ENCODE assay signal across 19 cellular contexts in genomic region chr11:114988644-114989043, GRCh38.
DNase-seq lines count a peak whose midpoint lies in the region; ATAC-seq, FAIRE-seq and TF ChIP-seq lines count a peak whose summit lies in the region.
"Had no signal": no experiment of that assay in that cellular context is flagged by ENCODE, and none has a peak within 500 bp of the region (broad histone marks: within the 10 kb centered on the region; RNA-seq: fewer than 3 reads in every experiment).

No MANE protein-coding gene starts in this region.

- H3F3A ChIP-seq in GM23338 (replicated peaks; ENCODE audit: low read depth): no peaks in the 10 kb centered on the region

- H3K4me2 ChIP-seq in GM23338: no peak overlapping the region
- no peak overlapping the region for H3K4me2 ChIP-seq in H1 (ENCODE audit: insufficient read depth in 1 of 2, low read depth in 2 of 2, low read length in 2 of 2)
- no peak overlapping the region for H3K4me2 ChIP-seq in neuronal stem cell (ENCODE audit: insufficient read depth, low read length, poor library complexity, severe bottlenecking)

- DNase-seq in GM23338 (ENCODE audit: low spot score) (no peak), H1 (ENCODE audit: low read depth in 1 of 2, low spot score in 2 of 2) (no peak), left kidney (ENCODE audit: low read depth, low spot score) (peak; percentile 21), neuronal stem cell (ENCODE audit: low spot score) (no peak), NCI-H2029 (lab: John Stamatoyannopoulos, UW) (no peak), GF-D8 (lab: John Stamatoyannopoulos, UW) (no peak), GM12891 (ENCODE audit: insufficient read length, low spot score) (no peak)
- DNase-seq: Caco-2; CD4-positive, CD25-positive, alpha-beta regulatory T cell; CD8-positive, alpha-beta T cell; DMS153; DND-41; GOT3; H7; HCEC 1CT had no signal

- H3K27ac Mint-ChIP-seq in GM23338: no peak overlapping the region
- H3K27ac Mint-ChIP-seq: CD4-positive, CD25-positive, alpha-beta regulatory T cell; CD8-positive, alpha-beta T cell had no signal

- H3K23ac ChIP-seq in H1 (ENCODE audit: insufficient read length): no peak overlapping the region
- H3K23ac ChIP-seq in neuronal stem cell (ENCODE audit: low read depth, low read length, poor library complexity): no peak overlapping the region

- WGBS in H1 (ENCODE audit: extremely low coverage in 1 of 2, insufficient coverage in 1 of 2, insufficient read length in 1 of 2, insufficient replicate concordance in 2 of 2, low coverage in 1 of 2, low lambda C conversion rate in 2 of 2, missing lambda C conversion rate in 1 of 2), 2 experiments: 83% methylated on average over 14 of the region's 14 CpGs; no CpG with 5 or more reads in 1 of the 2 experiments
- no CpG with 5 or more reads among the region's 14 CpGs for WGBS in neuronal stem cell (ENCODE audit: extremely low coverage in 2 of 2, insufficient read length in 2 of 2, insufficient replicate concordance in 1 of 2), 2 donors

- no peak overlapping the region for H2BK20ac ChIP-seq in H1 (ENCODE audit: low read length)

- H2BK120ac ChIP-seq in H1 (replicated peaks; ENCODE audit: low read depth, low read length): no peak overlapping the region
- H2BK120ac ChIP-seq in neuronal stem cell (ENCODE audit: low read depth, low read length): no peak overlapping the region

- TF ChIP-seq CTCF in GM23338 (conservative IDR thresholded peaks at IDR 0.05; ENCODE audit: low read depth in 2 of 2): no peak
- TF ChIP-seq CTCF in H1 (IDR thresholded peaks at IDR 0.05; ENCODE audit: control extremely low read depth in 1 of 3, insufficient read depth in 1 of 3, low read depth in 1 of 3, low read length in 3 of 3): no peak

- no peak overlapping the region for H4K91ac ChIP-seq in H1 (replicated peaks; ENCODE audit: insufficient read length, low read length)
- H4K91ac ChIP-seq in neuronal stem cell (ENCODE audit: low read depth, low read length, poor library complexity): no peak overlapping the region

- H4K5ac ChIP-seq in H1 (ENCODE audit: insufficient read length, low read depth, low read length): no peak overlapping the region

- H3K23me2 ChIP-seq in H1 (ENCODE audit: low read depth, low read length): no peaks in the 10 kb centered on the region

- H3K79me2 ChIP-seq in GM23338 (replicated peaks; ENCODE audit: insufficient read depth) (no peaks in the 10 kb centered on the region), H1 (ENCODE audit: control insufficient read depth in 1 of 2, insufficient read depth in 2 of 2, low read length in 2 of 2) (no peaks in the 10 kb centered on the region)

- H3K9me2 ChIP-seq in GM23338 (ENCODE audit: insufficient read depth): peaks cover 8% of the 10 kb centered on the region; the same call in 1 of the 2 replicates

- H3K79me1 ChIP-seq in H1 (ENCODE audit: low read depth, low read length): no peaks in the 10 kb centered on the region
- no peaks in the 10 kb centered on the region for H3K79me1 ChIP-seq in neuronal stem cell (ENCODE audit: low read depth, low read length)

- H3K27me3 ChIP-seq in GM23338 (ENCODE audit: insufficient read depth) (no peaks in the 10 kb centered on the region), H1 (replicated peaks in 1 of 4; ENCODE audit: control insufficient read depth in 3 of 4, extremely low read depth in 1 of 4, insufficient read depth in 3 of 4, low read length in 3 of 4) (no peaks in the 10 kb centered on the region; a peak in 1 of 7 replicates), neuronal stem cell (ENCODE audit: control insufficient read depth in 3 of 3, insufficient read depth in 3 of 3, low read depth in 1 of 3, low read length in 3 of 3) (peaks cover 0 to 7% (median 0%) of the 10 kb centered on the region in 3 experiments)

- H3K14ac ChIP-seq in H1 (ENCODE audit: insufficient read length) (no peak overlapping the region), neuronal stem cell (ENCODE audit: low read length) (no peak overlapping the region)

- H3K36me3 ChIP-seq in GM23338 (ENCODE audit: insufficient read depth): no peaks in the 10 kb centered on the region
- H3K36me3 ChIP-seq in H1 (ENCODE audit: control insufficient read depth in 2 of 4, insufficient read depth in 4 of 4, low read length in 3 of 4): no peaks in the 10 kb centered on the region
- no peaks in the 10 kb centered on the region for H3K36me3 ChIP-seq in neuronal stem cell (replicated peaks in 1 of 2; ENCODE audit: control insufficient read depth in 2 of 2, insufficient read depth in 2 of 2, low read length in 2 of 2)

- H2AFZ ChIP-seq in GM23338: peak overlapping the region; percentile 38; the same call in 1 of the 2 replicates
- 0 out of 2 replicates have a peak overlapping the region, but pooled peaks have one; percentile 52 for H2AFZ ChIP-seq in H1 (ENCODE audit: low read length)
- no peak overlapping the region for H2AFZ ChIP-seq in neuronal stem cell (ENCODE audit: low read length)

- POLR2A ChIA-PET in H1 (lab: Charles Lee; ENCODE audit: partially characterized antibody): no interaction called here

- FAIRE-seq in H1 (lab: Jason Lieb, UNC) (no peak), GM12891 (lab: Jason Lieb, UNC) (no peak)
- FAIRE-seq: G401.6, GM12878, GM18507 had no signal

- peaks cover 7% of the 10 kb centered on the region; the same call in 1 of the 3 replicates for H3K4me1 Mint-ChIP-seq in GM23338

- no peaks in the 10 kb centered on the region for H3K9me3 Mint-ChIP-seq in GM23338
- H3K9me3 Mint-ChIP-seq: CD8-positive, alpha-beta T cell had no signal

- H3K4ac ChIP-seq in H1 (replicated peaks; ENCODE audit: insufficient read length, low read depth, low read length) (no peak overlapping the region), neuronal stem cell (ENCODE audit: low read length) (no peak overlapping the region)

- H3K9me3 ChIP-seq in H1 (ENCODE audit: insufficient read depth in 2 of 2, low read depth in 1 of 2, low read length in 1 of 2): no peaks in the 10 kb centered on the region
- H3K9me3 ChIP-seq in neuronal stem cell (replicated peaks in 1 of 2; ENCODE audit: control insufficient read depth in 2 of 2, insufficient read depth in 1 of 2, low read depth in 1 of 2, low read length in 2 of 2): no peaks in the 10 kb centered on the region
- H3K9me3 ChIP-seq: Caco-2 had no signal

- TF ChIP-seq POLR2A in H1 (IDR thresholded peaks at IDR 0.05; ENCODE audit: control extremely low read depth in 1 of 2, low read depth in 2 of 2, low read length in 2 of 2): no peak
- TF ChIP-seq POLR2A in GM12891 (IDR thresholded peaks at IDR 0.05; ENCODE audit: low read depth, low read length): no peak

- H2BK12ac ChIP-seq in H1 (ENCODE audit: low read depth, low read length) (no peak overlapping the region), neuronal stem cell (ENCODE audit: low read length) (no peak overlapping the region)

- H3K9ac ChIP-seq in H1 (replicated peaks in 1 of 4; ENCODE audit: extremely low read depth in 1 of 4, low read depth in 3 of 4, low read length in 3 of 4) (no peak overlapping the region), neuronal stem cell (ENCODE audit: low read depth, low read length, poor library complexity) (no peak overlapping the region)

- no peak overlapping the region for H4K8ac ChIP-seq in H1 (ENCODE audit: extremely low read depth, insufficient read depth, low read length)
- H4K8ac ChIP-seq in neuronal stem cell (ENCODE audit: low read depth, low read length): no peak overlapping the region

- H3K18ac ChIP-seq in H1 (ENCODE audit: extremely low read depth, low read length) (no peak overlapping the region; the same call in 1 of the 2 replicates), neuronal stem cell (ENCODE audit: low read length) (peak overlapping the region; percentile 15)

- no peaks in the 10 kb centered on the region for H3K4me1 ChIP-seq in GM23338 (ENCODE audit: insufficient read depth)
- H3K4me1 ChIP-seq in H1 (replicated peaks in 1 of 4; ENCODE audit: control insufficient read depth in 3 of 4, insufficient read depth in 4 of 4, low read length in 3 of 4): no peaks in the 10 kb centered on the region
- H3K4me1 ChIP-seq in neuronal stem cell (ENCODE audit: control insufficient read depth in 2 of 2, insufficient read depth in 1 of 2, low read depth in 1 of 2, low read length in 2 of 2): peaks cover 0 to 5% of the 10 kb centered on the region in 2 donors
- H3K4me1 ChIP-seq: Caco-2 had no signal

- no peak overlapping the region for H3K56ac ChIP-seq in H1 (replicated peaks; ENCODE audit: insufficient read length, low read depth, low read length)

- H2BK15ac ChIP-seq in H1 (ENCODE audit: low read length) (no peak overlapping the region), neuronal stem cell (ENCODE audit: low read length) (no peak overlapping the region)

- no peak overlapping the region for H3K4me3 Mint-ChIP-seq in GM23338
- H3K4me3 Mint-ChIP-seq: CD4-positive, CD25-positive, alpha-beta regulatory T cell; CD8-positive, alpha-beta T cell had no signal

- no peaks in the 10 kb centered on the region for H3K36me3 Mint-ChIP-seq in GM23338 (ENCODE audit: low read depth)
- H3K36me3 Mint-ChIP-seq: CD4-positive, CD25-positive, alpha-beta regulatory T cell; CD8-positive, alpha-beta T cell had no signal

- CTCF ChIA-PET in H1 (lab: Charles Lee; ENCODE audit: partially characterized antibody): interaction anchor here (1.0 to 2.5 kb wide), 2 partner anchors 11 to 214 kb away, joined by 3 to 6 read pairs; no protein-coding TSS in a partner anchor

- no peak overlapping the region for H2BK5ac ChIP-seq in H1 (ENCODE audit: low read depth, low read length)
- H2BK5ac ChIP-seq in neuronal stem cell (ENCODE audit: low read length): no peak overlapping the region

- no peaks in the 10 kb centered on the region for H4K20me1 ChIP-seq in GM23338 (replicated peaks; ENCODE audit: insufficient read depth)
- H4K20me1 ChIP-seq in H1 (replicated peaks in 1 of 2; ENCODE audit: control insufficient read depth in 1 of 2, insufficient read depth in 2 of 2, low read length in 2 of 2): no peaks in the 10 kb centered on the region

- no peak for ATAC-seq in GM23338
- ATAC-seq: CD8-positive, alpha-beta T cell; GM12878 had no signal

- peaks cover 2% of the 10 kb centered on the region for H3K27me3 Mint-ChIP-seq in GM23338 (ENCODE audit: insufficient read depth, low read depth, poor library complexity)
- H3K27me3 Mint-ChIP-seq: CD4-positive, CD25-positive, alpha-beta regulatory T cell had no signal

- TF ChIP-seq EP300 in H1 (IDR thresholded peaks at IDR 0.05; ENCODE audit: borderline replicate concordance in 1 of 2, low read depth in 2 of 2, low read length in 2 of 2): no peak

- H2AK5ac ChIP-seq in H1 (ENCODE audit: low read depth, low read length): no peak overlapping the region
- H2AK5ac ChIP-seq in neuronal stem cell (ENCODE audit: low read depth, low read length): no peak overlapping the region

- H3K4me3 ChIP-seq in GM23338 (no peak overlapping the region), H1 (ENCODE audit: extremely low read depth in 1 of 4, insufficient read depth in 2 of 4, low read depth in 3 of 4, low read length in 4 of 4) (no peak overlapping the region), neuronal stem cell (ENCODE audit: low read length in 2 of 2) (no peak overlapping the region)
- H3K4me3 ChIP-seq: GM12878 had no signal

- H3K27ac ChIP-seq in GM23338 (ENCODE audit: low read depth) (no peak overlapping the region), H1 (ENCODE audit: low read depth, low read length) (no peak overlapping the region), neuronal stem cell (replicated peaks; ENCODE audit: low read length) (no peak overlapping the region)
- H3K27ac ChIP-seq: C4-2B had no signal

- TF ChIP-seq RAD21 in H1 (IDR thresholded peaks at IDR 0.05 in 1 of 2, conservative IDR thresholded peaks at IDR 0.05 in 1 of 2; ENCODE audit: low read depth in 2 of 2, low read length in 2 of 2): no peak
